22 cellular contexts compared by ENCODE assay signal in the genomic region with DNA sequence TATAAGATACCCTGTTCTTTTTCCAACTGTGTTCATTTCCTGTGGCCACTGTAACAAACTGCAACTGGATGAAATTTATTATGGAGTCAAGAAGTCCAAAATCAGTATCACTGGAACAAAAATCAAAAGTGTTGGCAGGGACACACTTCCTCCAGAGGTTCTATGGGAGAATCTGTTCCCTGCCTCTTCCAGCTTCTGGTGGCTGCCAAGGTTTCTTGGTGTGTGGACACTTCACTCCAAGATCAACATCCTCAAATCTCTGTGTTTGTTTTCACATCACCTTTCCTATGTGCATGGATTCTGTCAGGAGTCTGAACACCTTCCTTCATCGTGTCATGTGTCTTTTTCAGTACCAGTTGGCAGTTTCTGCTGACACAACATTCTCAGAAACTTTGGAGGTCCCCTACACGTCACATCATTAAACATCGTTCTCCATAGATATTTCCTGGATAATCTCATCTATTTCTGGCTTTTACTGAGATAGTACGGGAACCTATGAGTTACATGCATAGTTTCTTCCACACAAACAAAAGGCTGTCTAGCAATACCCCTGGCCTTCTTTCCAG. TPM values are rescaled to one million over a fixed set of nuclear protein-coding genes. Genes with fewer than 3 reads are reported as not detected.
DNase-seq lines count a peak whose midpoint lies in the region; ATAC-seq and TF ChIP-seq lines count a peak whose summit lies in the region.
"Had no signal": no experiment of that assay in that cellular context is flagged by ENCODE, and none has a peak within 500 bp of the region (broad histone marks: within the 10 kb centered on the region; RNA-seq: fewer than 3 reads in every experiment).

No MANE protein-coding gene starts in this region.

- no peaks in the 10 kb centered on the region for H3F3A ChIP-seq in PC-3 (ENCODE audit: low read length, unreplicated experiment)

- no peak overlapping the region for H3K9ac ChIP-seq in PC-3 (ENCODE audit: low read length)

- ATAC-seq in Right ventricle myocardium inferior: peak; percentile 76
- no peak for ATAC-seq in activated T-helper 17 cell treated with anti-CD3 and anti-CD28 coated beads, Interleukin-2, amount 50 U/mL, for 72 hours (replicated peaks)
- ATAC-seq in left cardiac atrium: peak; percentile 51 to 59
- no peak for ATAC-seq in stimulated activated effector memory CD8-positive, alpha-beta T cell treated with anti-CD3 and anti-CD28 coated beads, Interleukin-12 subunit alpha, Interleukin-12 subunit beta, amount 100 ng/mL, for 72 hours
- no peak; the same call in 1 of the 2 replicates for ATAC-seq in PC-3
- ATAC-seq: HCT116 had no signal

- H3K4me1 ChIP-seq in right atrium auricular region: peaks cover 0 to 22% of the 10 kb centered on the region in 2 donors
- H3K4me1 ChIP-seq in PC-3 (ENCODE audit: insufficient read depth, low read length): peaks cover 15% of the 10 kb centered on the region
- H3K4me1 ChIP-seq: thyroid gland had no signal

- DNase-seq in Right ventricle myocardium inferior (ENCODE audit: missing footprints): no peak
- no peak for DNase-seq in right atrium auricular region (ENCODE audit: low spot score)
- no peak for DNase-seq in left cardiac atrium
- DNase-seq in stimulated activated effector memory CD8-positive, alpha-beta T cell treated with anti-CD3 and anti-CD28 coated beads, Interleukin-12 subunit alpha, Interleukin-12 subunit beta, amount 100 ng/mL, for 72 hours (ENCODE audit: low spot score in 2 of 2): no peak
- no peak for DNase-seq in NCI-H1417 (lab: John Stamatoyannopoulos, UW)
- DNase-seq in PC-3: no peak
- no peak for DNase-seq in SIG-M5 (lab: John Stamatoyannopoulos, UW)
- DNase-seq: activated CD4-positive, alpha-beta memory T cell treated with anti-CD3 and anti-CD28 coated beads for 36 hours; C1 segment of cervical spinal cord; head of caudate nucleus; naive B cell; NCI-H2081; NCI-H82; ovary; retina; stimulated activated CD4-positive, alpha-beta T cell treated with anti-CD3 and anti-CD28 coated beads, Interleukin-4, amount 100 ng/mL, for 4 hours; T-helper 9 cell; thyroid gland had no signal

- no peaks in the 10 kb centered on the region for H3K9me3 ChIP-seq in right atrium auricular region
- no peaks in the 10 kb centered on the region for H3K9me3 ChIP-seq in PC-3 (ENCODE audit: low read length)
- H3K9me3 ChIP-seq: ovary, thyroid gland had no signal

- H3K27ac Mint-ChIP-seq in activated T-helper 17 cell treated with anti-CD3 and anti-CD28 coated beads, Interleukin-2, amount 50 U/mL, for 72 hours: peak overlapping the region; percentile 18
- H3K27ac Mint-ChIP-seq in stimulated activated effector memory CD8-positive, alpha-beta T cell treated with anti-CD3 and anti-CD28 coated beads, Interleukin-12 subunit alpha, Interleukin-12 subunit beta, amount 100 ng/mL, for 72 hours: peak overlapping the region; percentile 84

- H2AFZ ChIP-seq in PC-3 (ENCODE audit: low read length): no peak overlapping the region

- no peak overlapping the region for H3K4me3 ChIP-seq in right atrium auricular region
- no peak overlapping the region for H3K4me3 ChIP-seq in PC-3 (ENCODE audit: low read length)
- H3K4me3 ChIP-seq: ovary, thyroid gland had no signal

- peaks cover 91% of the 10 kb centered on the region for H3K79me2 ChIP-seq in PC-3 (ENCODE audit: low read length)

- peaks cover 13% of the 10 kb centered on the region for H4K20me1 ChIP-seq in PC-3 (ENCODE audit: low read length)

- no peak overlapping the region for H3K4me3 Mint-ChIP-seq in activated T-helper 17 cell treated with anti-CD3 and anti-CD28 coated beads, Interleukin-2, amount 50 U/mL, for 72 hours
- no peak overlapping the region for H3K4me3 Mint-ChIP-seq in stimulated activated effector memory CD8-positive, alpha-beta T cell treated with anti-CD3 and anti-CD28 coated beads, Interleukin-12 subunit alpha, Interleukin-12 subunit beta, amount 100 ng/mL, for 72 hours
- H3K4me3 Mint-ChIP-seq: activated CD4-positive, alpha-beta memory T cell treated with anti-CD3 and anti-CD28 coated beads for 36 hours; IgD-negative memory B cell; naive B cell; stimulated activated naive CD8-positive, alpha-beta T cell treated with anti-CD3 and anti-CD28 coated beads, Interleukin-15, Interleukin-2, amounts not matched to agents 100 ng/mL and 50 ng/mL, for 24 hours had no signal

- H3K27me3 ChIP-seq in right atrium auricular region: no peaks in the 10 kb centered on the region
- no peaks in the 10 kb centered on the region for H3K27me3 ChIP-seq in PC-3 (ENCODE audit: low read length)
- H3K27me3 ChIP-seq: ovary, thyroid gland had no signal

- H3K36me3 Mint-ChIP-seq in activated T-helper 17 cell treated with anti-CD3 and anti-CD28 coated beads, Interleukin-2, amount 50 U/mL, for 72 hours (ENCODE audit: low read depth): no peaks in the 10 kb centered on the region
- peaks cover 89% of the 10 kb centered on the region for H3K36me3 Mint-ChIP-seq in stimulated activated effector memory CD8-positive, alpha-beta T cell treated with anti-CD3 and anti-CD28 coated beads, Interleukin-12 subunit alpha, Interleukin-12 subunit beta, amount 100 ng/mL, for 72 hours
- H3K36me3 Mint-ChIP-seq: IgD-negative memory B cell had no signal

- POLR2A ChIA-PET in PC-3 (lab: Charles Lee; ENCODE audit: unreplicated experiment): no interaction called here

- H3K9me2 ChIP-seq in PC-3 (replicated peaks; ENCODE audit: low read length): no peaks in the 10 kb centered on the region; the same call in 1 of the 2 replicates

- H3K36me3 ChIP-seq in right atrium auricular region: peaks cover 21% of the 10 kb centered on the region
- peaks cover 40% of the 10 kb centered on the region for H3K36me3 ChIP-seq in PC-3 (ENCODE audit: low read depth, low read length)
- H3K36me3 ChIP-seq: ovary had no signal

- H3K9me3 Mint-ChIP-seq in activated T-helper 17 cell treated with anti-CD3 and anti-CD28 coated beads, Interleukin-2, amount 50 U/mL, for 72 hours: no peaks in the 10 kb centered on the region
- H3K9me3 Mint-ChIP-seq in stimulated activated effector memory CD8-positive, alpha-beta T cell treated with anti-CD3 and anti-CD28 coated beads, Interleukin-12 subunit alpha, Interleukin-12 subunit beta, amount 100 ng/mL, for 72 hours: no peaks in the 10 kb centered on the region
- H3K9me3 Mint-ChIP-seq: activated CD4-positive, alpha-beta memory T cell treated with anti-CD3 and anti-CD28 coated beads for 36 hours; IgD-negative memory B cell; naive B cell; stimulated activated naive CD8-positive, alpha-beta T cell treated with anti-CD3 and anti-CD28 coated beads, Interleukin-15, Interleukin-2, amounts not matched to agents 100 ng/mL and 50 ng/mL, for 24 hours had no signal

- H3K27ac ChIP-seq in right atrium auricular region (no peak overlapping the region), PC-3 (ENCODE audit: low read length) (no peak overlapping the region)
- H3K27ac ChIP-seq: ovary, thyroid gland had no signal

- no peak for TF ChIP-seq CTCF in right atrium auricular region (IDR thresholded peaks at IDR 0.05)
- TF ChIP-seq CTCF in PC-3 (conservative IDR thresholded peaks at IDR 0.05; ENCODE audit: low read depth, low read length): no peak

- no peaks in the 10 kb centered on the region for H3K27me3 Mint-ChIP-seq in activated T-helper 17 cell treated with anti-CD3 and anti-CD28 coated beads, Interleukin-2, amount 50 U/mL, for 72 hours
- H3K27me3 Mint-ChIP-seq: activated CD4-positive, alpha-beta memory T cell treated with anti-CD3 and anti-CD28 coated beads for 36 hours; IgD-negative memory B cell; naive B cell; stimulated activated naive CD8-positive, alpha-beta T cell treated with anti-CD3 and anti-CD28 coated beads, Interleukin-15, Interleukin-2, amounts not matched to agents 100 ng/mL and 50 ng/mL, for 24 hours had no signal

- H3K4me1 Mint-ChIP-seq in activated T-helper 17 cell treated with anti-CD3 and anti-CD28 coated beads, Interleukin-2, amount 50 U/mL, for 72 hours: peaks cover 21% of the 10 kb centered on the region
- peaks cover 51% of the 10 kb centered on the region for H3K4me1 Mint-ChIP-seq in stimulated activated effector memory CD8-positive, alpha-beta T cell treated with anti-CD3 and anti-CD28 coated beads, Interleukin-12 subunit alpha, Interleukin-12 subunit beta, amount 100 ng/mL, for 72 hours

- BruUV-seq in PC-3 (replicated peaks; lab: Mats Ljungman, UMichigan): no TSS peak

- CTCF ChIA-PET in PC-3 (lab: Charles Lee): no interaction called here

- intact Hi-C loops in Right ventricle myocardium inferior (cut with DNase I): loop anchor here (5.0 kb wide), 2 partner anchors 72 to 367 kb away; no protein-coding TSS in a partner anchor
- intact Hi-C loops in left cardiac atrium (cut with DNase I): no loop called here
- intact Hi-C loops in PC-3 (cut with micrococcal nuclease): no loop called here

- no peak overlapping the region for H3K4me2 ChIP-seq in PC-3 (ENCODE audit: low read length)

RNA-seq across cellular contexts. Expression of gene EFNB2, which starts 15.2 kb away (rescaled TPM):
- 9.6 TPM for total RNA-seq in Right ventricle myocardium inferior
- total RNA-seq in right atrium auricular region: 10 to 100 TPM; 15.5 to 17.4 TPM
- under 1 TPM in 1 of 2 donors, not detected in 1; 0.08 TPM for total RNA-seq in activated T-helper 17 cell treated with anti-CD3 and anti-CD28 coated beads, Interleukin-2, amount 50 U/mL, for 72 hours
- 10 to 100 TPM in 1 of 2 donors, 1 to 10 TPM in 1; 9.5 to 14.8 TPM for total RNA-seq in left cardiac atrium
- total RNA-seq in PC-3 (2014; rRNA removed): 16.4 and 17.5 TPM in 2 replicates

RNA-seq across cellular contexts. Expression of gene ARGLU1, which starts 17.3 kb away (rescaled TPM):
- total RNA-seq in Right ventricle myocardium inferior: 26.0 TPM
- 10 to 100 TPM; 26.1 to 39.9 TPM for total RNA-seq in right atrium auricular region
- total RNA-seq in activated T-helper 17 cell treated with anti-CD3 and anti-CD28 coated beads, Interleukin-2, amount 50 U/mL, for 72 hours: 10 to 100 TPM; 66.7 to 74.2 TPM
- total RNA-seq in left cardiac atrium: 10 to 100 TPM; 35.4 to 39.0 TPM
- 31.8 and 44.3 TPM in 2 replicates for total RNA-seq in PC-3 (2014; rRNA removed)

Comparison
In these comparisons a context has a peak if more than half of its experiments do, and no peak if none do; other contexts are left out.
1. ATAC-seq: peak in Right ventricle myocardium inferior (single experiment) and left cardiac atrium (2 of 2); none in activated T-helper 17 cell treated with anti-CD3 and anti-CD28 coated beads, Interleukin-2, amount 50 U/mL, for 72 hours (single experiment), stimulated activated effector memory CD8-positive, alpha-beta T cell treated with anti-CD3 and anti-CD28 coated beads, Interleukin-12 subunit alpha, Interleukin-12 subunit beta, amount 100 ng/mL, for 72 hours (single experiment) and PC-3 (single experiment).